Comparison of ENCODE assay signal across 12 cellular contexts in genomic region chr18:44594779-44595467, GRCh38.
DNase-seq lines count a peak whose midpoint lies in the region; ATAC-seq and TF ChIP-seq lines count a peak whose summit lies in the region.
"Had no signal": no experiment of that assay in that cellular context is flagged by ENCODE, and none has a peak within 500 bp of the region (broad histone marks: within the 10 kb centered on the region; RNA-seq: fewer than 3 reads in every experiment).

No MANE protein-coding gene starts in this region.

- POLR2A ChIA-PET in A673 (lab: Charles Lee; ENCODE audit: low non-redundant PET), result no interaction called here

- no peaks in the 10 kb centered on the region for H3K9me3 ChIP-seq in A673 (ENCODE audit: low read depth, low read length, poor library complexity, severe bottlenecking)

- no peak overlapping the region for H3K4me3 ChIP-seq in A673 (ENCODE audit: low read depth, low read length, poor library complexity, severe bottlenecking)

- in situ Hi-C loops in GM13976 (cut with MboI; ENCODE audit: low sequenced_read_pairs, unreplicated experiment), result no loop called here

- no peak for ATAC-seq in GM21390 (IDR thresholded peaks at IDR 0.05; ENCODE audit: unreplicated experiment)
- no peak for ATAC-seq in HG03442 (IDR thresholded peaks at IDR 0.05; ENCODE audit: unreplicated experiment)
- ATAC-seq: T-cell had no signal

- DNase-seq in A673 (ENCODE audit: low spot score), result peak; percentile 45
- peak; percentile 88 for DNase-seq in M059J (ENCODE audit: low read depth)
- peak; percentile 1 to 30 for DNase-seq in dermis microvascular lymphatic vessel endothelial cell (ENCODE audit: low read depth in 2 of 2)
- peak; percentile 59 for DNase-seq in kidney tubule cell (ENCODE audit: low spot score)
- DNase-seq in activated T-cell treated with anti-CD3 and anti-CD28 coated beads for 4 hours, result no peak
- no peak for DNase-seq in GM13976 (ENCODE audit: low spot score)
- DNase-seq: activated CD4-positive, alpha-beta memory T cell treated with anti-CD3 and anti-CD28 coated beads, Interleukin-2, amount 10 ng/mL, durations not matched to agents 7 days and 5 days; NCI-H774; retina; T-cell had no signal

- H3K27me3 ChIP-seq in A673 (replicated peaks; ENCODE audit: insufficient read depth, low read depth, low read length, poor library complexity), result no peaks in the 10 kb centered on the region

- CTCF ChIA-PET in A673 (lab: Charles Lee), result no interaction called here

- no TSS peak for BruUV-seq in A673 (replicated peaks; lab: Mats Ljungman, UMichigan)

- intact Hi-C loops in A673 (cut with micrococcal nuclease; ENCODE audit: unreplicated experiment), result no loop called here

- H3K27ac ChIP-seq in A673 (ENCODE audit: low read depth, low read length, poor library complexity, severe bottlenecking), result no peak overlapping the region

- H3K4me1 ChIP-seq in A673 (ENCODE audit: insufficient read depth, low read length, poor library complexity, severe bottlenecking), result peaks cover 5% of the 10 kb centered on the region

- TF ChIP-seq CTCF in A673 (conservative IDR thresholded peaks at IDR 0.05; ENCODE audit: low read depth, low read length) (no peak), GM13976 (IDR thresholded peaks at IDR 0.05; ENCODE audit: borderline replicate concordance, control extremely low read depth, extremely low read depth, insufficient read depth, missing control alignments) (no peak)

- no peaks in the 10 kb centered on the region for H3K36me3 ChIP-seq in A673 (ENCODE audit: insufficient read depth, low read length, poor library complexity, severe bottlenecking)

Comparison
In these comparisons a context has a peak if more than half of its experiments do, and no peak if none do; other contexts are left out.
1. DNase-seq: peak in A673 (single experiment), M059J (single experiment), dermis microvascular lymphatic vessel endothelial cell (2 of 2) and kidney tubule cell (single experiment); none in activated T-cell treated with anti-CD3 and anti-CD28 coated beads for 4 hours (single experiment) and GM13976 (single experiment).